ENCODE assay signal across 9 cellular contexts in the genomic region with DNA sequence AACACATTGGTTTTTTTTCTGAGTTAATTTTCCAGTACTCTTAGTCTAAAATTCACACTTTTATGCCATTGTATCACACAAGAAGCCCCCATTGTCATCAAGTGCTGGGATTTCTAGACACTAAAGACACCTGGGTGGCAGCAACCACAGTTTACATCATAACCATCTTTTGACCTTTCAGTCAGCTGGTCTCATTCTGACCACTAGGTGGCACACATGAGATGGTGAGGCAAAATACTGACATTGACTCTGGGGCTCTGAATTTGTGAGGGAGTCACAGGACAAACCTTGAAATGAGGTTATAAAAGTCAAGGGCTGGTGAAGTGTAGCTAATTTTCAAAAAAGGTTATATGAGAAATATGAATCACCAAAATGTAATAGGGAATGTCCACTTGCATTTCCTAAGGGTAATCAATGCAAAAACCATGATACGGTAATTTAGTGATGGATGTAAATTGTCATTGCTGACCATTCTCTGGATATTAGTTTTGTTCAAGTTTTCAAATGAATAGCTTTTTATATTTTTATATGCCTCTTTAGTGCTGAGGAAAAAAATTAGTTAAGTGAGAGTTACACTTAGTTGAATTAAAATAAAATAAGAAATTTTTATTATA.
DNase-seq lines count a peak whose midpoint lies in the region; ATAC-seq, FAIRE-seq and TF ChIP-seq lines count a peak whose summit lies in the region.
"Had no signal": no experiment of that assay in that cellular context is flagged by ENCODE, and none has a peak within 500 bp of the region (broad histone marks: within the 10 kb centered on the region; RNA-seq: fewer than 3 reads in every experiment).

No MANE protein-coding gene starts in this region.

- in situ Hi-C loops in astrocyte of the cerebellum (cut with HindIII; ENCODE audit: low sequenced_read_pairs): no loop called here

- H3K9ac ChIP-seq in kidney (ENCODE audit: low read length in 2 of 2): no peak overlapping the region

- peaks cover 2% of the 10 kb centered on the region for H3K4me1 Mint-ChIP-seq in T-helper 17 cell

- H3K36me3 Mint-ChIP-seq in T-helper 17 cell (ENCODE audit: low read depth): no peaks in the 10 kb centered on the region

- peaks cover 29% of the 10 kb centered on the region for H3K27me3 Mint-ChIP-seq in T-helper 17 cell

- intact Hi-C loops in kidney (cut with DNase I): no loop called here

- no peaks in the 10 kb centered on the region for H3K4me1 ChIP-seq in kidney (ENCODE audit: control insufficient read depth in 1 of 2, insufficient read depth in 1 of 2, low read depth in 1 of 2, low read length in 2 of 2)

- no peaks in the 10 kb centered on the region for H3K36me3 ChIP-seq in kidney (ENCODE audit: control insufficient read depth in 1 of 2, insufficient read depth in 2 of 2, low read length in 2 of 2)

- H3K4me3 Mint-ChIP-seq in T-helper 17 cell: no peak overlapping the region

- H3K9me3 ChIP-seq in T-helper 17 cell (ENCODE audit: control insufficient read depth, low read length, poor library complexity, severe bottlenecking): no peaks in the 10 kb centered on the region
- no peaks in the 10 kb centered on the region for H3K9me3 ChIP-seq in kidney (ENCODE audit: control insufficient read depth in 1 of 2, low read length in 2 of 2)

- ATAC-seq in T-helper 17 cell: peak; percentile 79

- no peak overlapping the region for H3K27ac Mint-ChIP-seq in T-helper 17 cell

- DNase-seq in DMS 273 (lab: John Stamatoyannopoulos, UW; ENCODE audit: unreplicated experiment): peak; percentile 78
- no peak for DNase-seq in DMS 273 treated with DMSO at 0.1 percent for 48 hours (lab: John Stamatoyannopoulos, UW)
- DNase-seq in H54 (ENCODE audit: insufficient read length, low spot score): peak; percentile 6
- DNase-seq in M059J (ENCODE audit: low read depth): peak; percentile 30
- DNase-seq in T-helper 17 cell: peak; percentile 18 to 55 (median 19)
- peak; percentile 33 for DNase-seq in astrocyte of the cerebellum (ENCODE audit: low read depth)
- DNase-seq in kidney: no peak
- DNase-seq in stimulated activated CD4-positive, alpha-beta T cell treated with anti-CD3 and anti-CD28 coated beads, Interleukin-4, amount 100 ng/mL, for 1 hour: peak; percentile 53

- TF ChIP-seq CTCF in astrocyte of the cerebellum (IDR thresholded peaks at IDR 0.05; ENCODE audit: low read depth, low read length, missing control alignments) (peak; percentile 83), kidney (IDR thresholded peaks at IDR 0.05; ENCODE audit: borderline replicate concordance, extremely low read depth, insufficient read depth) (peak; percentile 72)

- no peak overlapping the region for H3K27ac ChIP-seq in kidney (ENCODE audit: low read depth in 2 of 2, low read length in 2 of 2)

- TF ChIP-seq POLR2A in H54 (IDR thresholded peaks at IDR 0.05; ENCODE audit: low read depth, low read length): no peak

- FAIRE-seq in H54 (lab: Jason Lieb, UNC): peak; percentile 95
- FAIRE-seq in kidney (lab: Jason Lieb, UNC): no peak
- FAIRE-seq: A204.1 had no signal

- H3K4me3 ChIP-seq in astrocyte of the cerebellum (ENCODE audit: low read depth, low read length) (no peak overlapping the region), kidney (ENCODE audit: low read length in 2 of 2) (no peak overlapping the region)

Comparison
In these comparisons a context has a peak if more than half of its experiments do, and no peak if none do; other contexts are left out.
1. DNase-seq: peak in DMS 273 (single experiment), H54 (single experiment), M059J (single experiment), T-helper 17 cell (3 of 3), astrocyte of the cerebellum (single experiment) and stimulated activated CD4-positive, alpha-beta T cell treated with anti-CD3 and anti-CD28 coated beads, Interleukin-4, amount 100 ng/mL, for 1 hour (single experiment); none in DMS 273 treated with DMSO at 0.1 percent for 48 hours (single experiment) and kidney (single experiment).